17 cellular contexts compared by ENCODE assay signal in genomic region chr7:28163955-28164354, GRCh38. TPM values are rescaled to one million over a fixed set of nuclear protein-coding genes. Genes with fewer than 3 reads are reported as not detected.
A peak's percentile ranks its signal among the peaks of the same experiment; 100 is the strongest.
DNase-seq lines count a peak whose midpoint lies in the region; TF ChIP-seq lines count a peak whose summit lies in the region.
"Had no signal": no experiment of that assay in that cellular context is flagged by ENCODE, and none has a peak within 500 bp of the region (broad histone marks: within the 10 kb centered on the region; RNA-seq: fewer than 3 reads in every experiment).

No MANE protein-coding gene starts in this region.

- H3K9me3 ChIP-seq in DOHH2 (ENCODE audit: control insufficient read depth, insufficient read depth, low read length): no peaks in the 10 kb centered on the region
- no peaks in the 10 kb centered on the region for H3K9me3 ChIP-seq in left ventricle myocardium inferior (replicated peaks)
- H3K9me3 ChIP-seq: HAP-1, neutrophil, Peyer's patch had no signal

- H3K36me3 Mint-ChIP-seq in chondrocyte (ENCODE audit: low read depth): peaks cover 2% of the 10 kb centered on the region
- no peaks in the 10 kb centered on the region for H3K36me3 Mint-ChIP-seq in osteocyte (ENCODE audit: unreplicated experiment)
- H3K36me3 Mint-ChIP-seq in activated CD4-positive, alpha-beta T cell treated with anti-CD3 and anti-CD28 coated beads, Interleukin-2, amount 10 ng/mL, durations not matched to agents 7 days and 5 days (ENCODE audit: low read depth): no peaks in the 10 kb centered on the region

- H3K4me3 Mint-ChIP-seq in chondrocyte (ENCODE audit: unreplicated experiment) (no peak overlapping the region), osteocyte (ENCODE audit: unreplicated experiment) (no peak overlapping the region)
- no peak overlapping the region for H3K4me3 Mint-ChIP-seq in activated CD4-positive, alpha-beta T cell treated with anti-CD3 and anti-CD28 coated beads, Interleukin-2, amount 10 ng/mL, durations not matched to agents 7 days and 5 days
- H3K4me3 Mint-ChIP-seq: activated T-helper 1 cell treated with anti-CD3 and anti-CD28 coated beads, Interleukin-12 subunit alpha, Interleukin-12 subunit beta, Interleukin-2, Interleukin-4 antibody, amounts not matched to agents 30 ng/mL and 10 ng/mL and 1 ng/mL, durations not matched to agents 14 hours and 24 hours and 36 hours had no signal

- peaks cover 100% of the 10 kb centered on the region for H3K4me1 ChIP-seq in DOHH2 (ENCODE audit: control insufficient read depth, low read length)
- peaks cover 51% of the 10 kb centered on the region for H3K4me1 ChIP-seq in left ventricle myocardium inferior
- H3K4me1 ChIP-seq: HAP-1 had no signal

- H3K4me1 Mint-ChIP-seq in chondrocyte (ENCODE audit: low read depth): peaks cover 63% of the 10 kb centered on the region
- H3K4me1 Mint-ChIP-seq in osteocyte (ENCODE audit: unreplicated experiment): peaks cover 48% of the 10 kb centered on the region
- no peaks in the 10 kb centered on the region for H3K4me1 Mint-ChIP-seq in activated CD4-positive, alpha-beta T cell treated with anti-CD3 and anti-CD28 coated beads, Interleukin-2, amount 10 ng/mL, durations not matched to agents 7 days and 5 days

- H3K9me3 Mint-ChIP-seq in chondrocyte (ENCODE audit: low read depth): no peaks in the 10 kb centered on the region
- no peaks in the 10 kb centered on the region for H3K9me3 Mint-ChIP-seq in osteocyte (ENCODE audit: unreplicated experiment)
- H3K9me3 Mint-ChIP-seq in activated CD4-positive, alpha-beta T cell treated with anti-CD3 and anti-CD28 coated beads, Interleukin-2, amount 10 ng/mL, durations not matched to agents 7 days and 5 days: no peaks in the 10 kb centered on the region
- H3K9me3 Mint-ChIP-seq: activated T-helper 1 cell treated with anti-CD3 and anti-CD28 coated beads, Interleukin-12 subunit alpha, Interleukin-12 subunit beta, Interleukin-2, Interleukin-4 antibody, amounts not matched to agents 30 ng/mL and 10 ng/mL and 1 ng/mL, durations not matched to agents 14 hours and 24 hours and 36 hours had no signal

- H3K4me3 ChIP-seq in DOHH2 (ENCODE audit: low read length): peak overlapping the region; percentile 60
- no peak overlapping the region for H3K4me3 ChIP-seq in left ventricle myocardium inferior
- H3K4me3 ChIP-seq: BLaER1 treated with 17β-estradiol and CSF1 and Interleukin-3, amounts not matched to agents 10 nM and 100 nM; HAP-1; Peyer's patch had no signal

- peak; percentile 51 for TF ChIP-seq CTCF in DOHH2 (IDR thresholded peaks at IDR 0.05; ENCODE audit: low read depth, low read length, poor library complexity, severe bottlenecking)
- TF ChIP-seq CTCF in chondrocyte (IDR thresholded peaks at IDR 0.05): peak; percentile 18
- no peak for TF ChIP-seq CTCF in osteocyte (IDR thresholded peaks at IDR 0.05)
- TF ChIP-seq CTCF in left ventricle myocardium inferior (IDR thresholded peaks at IDR 0.05; ENCODE audit: borderline replicate concordance): no peak

- H3K27me3 ChIP-seq in DOHH2 (ENCODE audit: control insufficient read depth, low read length): no peaks in the 10 kb centered on the region
- no peaks in the 10 kb centered on the region for H3K27me3 ChIP-seq in left ventricle myocardium inferior (ENCODE audit: low read depth)
- H3K27me3 ChIP-seq: BLaER1 treated with 17β-estradiol and CSF1 and Interleukin-3, amounts not matched to agents 10 nM and 100 nM; neutrophil; Peyer's patch had no signal

- H3F3A ChIP-seq in DOHH2 (ENCODE audit: control insufficient read depth, insufficient read depth): peaks cover 60% of the 10 kb centered on the region

- H3K27me3 Mint-ChIP-seq in chondrocyte (ENCODE audit: low read depth) (no peaks in the 10 kb centered on the region), osteocyte (ENCODE audit: unreplicated experiment) (no peaks in the 10 kb centered on the region)
- H3K27me3 Mint-ChIP-seq in activated CD4-positive, alpha-beta T cell treated with anti-CD3 and anti-CD28 coated beads, Interleukin-2, amount 10 ng/mL, durations not matched to agents 7 days and 5 days: no peaks in the 10 kb centered on the region

- H3K36me3 ChIP-seq in DOHH2 (ENCODE audit: control insufficient read depth, low read length) (peaks cover 52% of the 10 kb centered on the region), left ventricle myocardium inferior (no peaks in the 10 kb centered on the region)
- H3K36me3 ChIP-seq: HAP-1, neutrophil, Peyer's patch had no signal

- no peaks in the 10 kb centered on the region for H4K20me1 ChIP-seq in DOHH2 (ENCODE audit: control insufficient read depth, insufficient read depth, low read depth, low read length)

- H3K79me2 ChIP-seq in DOHH2 (ENCODE audit: control insufficient read depth, low read length): peaks cover 92% of the 10 kb centered on the region

- POLR2A ChIA-PET in activated CD4-positive, alpha-beta T cell treated with anti-CD3 and anti-CD28 coated beads, Interleukin-2, amount 10 ng/mL, durations not matched to agents 7 days and 5 days (lab: Charles Lee): no interaction called here

- DNase-seq in LHCN-M2 (ENCODE audit: low read depth): peak; percentile 63
- no peak for DNase-seq in chondrocyte (ENCODE audit: low spot score)
- DNase-seq in myocyte (ENCODE audit: low read depth): peak; percentile 86
- no peak for DNase-seq in kidney tubule cell (ENCODE audit: low spot score)
- DNase-seq in osteocyte (ENCODE audit: extremely low spot score, unreplicated experiment): no peak
- no peak for DNase-seq in left ventricle myocardium inferior
- DNase-seq in activated CD4-positive, alpha-beta T cell treated with anti-CD3 and anti-CD28 coated beads, Interleukin-2, amount 10 ng/mL, durations not matched to agents 7 days and 5 days: no peak
- DNase-seq: MM.1S; NCI-H748 treated with DMSO at 0.1 percent for 48 hours; Peyer's patch; right cardiac atrium; stimulated activated CD4-positive, alpha-beta T cell treated with anti-CD3 and anti-CD28 coated beads, Interleukin-2, amount 100 ng/mL, for 24 hours had no signal

- peak overlapping the region; percentile 63 for H3K27ac Mint-ChIP-seq in chondrocyte (ENCODE audit: unreplicated experiment)
- H3K27ac Mint-ChIP-seq in osteocyte (ENCODE audit: unreplicated experiment): no peak overlapping the region
- H3K27ac Mint-ChIP-seq in activated CD4-positive, alpha-beta T cell treated with anti-CD3 and anti-CD28 coated beads, Interleukin-2, amount 10 ng/mL, durations not matched to agents 7 days and 5 days: no peak overlapping the region
- H3K27ac Mint-ChIP-seq: activated T-helper 1 cell treated with anti-CD3 and anti-CD28 coated beads, Interleukin-12 subunit alpha, Interleukin-12 subunit beta, Interleukin-2, Interleukin-4 antibody, amounts not matched to agents 30 ng/mL and 10 ng/mL and 1 ng/mL, durations not matched to agents 14 hours and 24 hours and 36 hours had no signal

- H3K9me2 ChIP-seq in DOHH2 (replicated peaks; ENCODE audit: control insufficient read depth, low read length): no peaks in the 10 kb centered on the region

- CTCF ChIA-PET in activated CD4-positive, alpha-beta T cell treated with anti-CD3 and anti-CD28 coated beads, Interleukin-2, amount 10 ng/mL, durations not matched to agents 7 days and 5 days (lab: Charles Lee): interaction anchor here (0.6 to 1.5 kb wide), 2 partner anchors 12 to 127 kb away, joined by 3 to 4 read pairs; no protein-coding TSS in a partner anchor

- H3K4me2 ChIP-seq in DOHH2 (ENCODE audit: low read length): peak overlapping the region; percentile 78

- H3K27ac ChIP-seq in DOHH2 (ENCODE audit: low read depth, low read length) (peak overlapping the region; percentile 84), left ventricle myocardium inferior (replicated peaks) (no peak overlapping the region)
- H3K27ac ChIP-seq: neutrophil, Peyer's patch had no signal

- intact Hi-C loops in left ventricle myocardium inferior (cut with micrococcal nuclease): no loop called here

RNA-seq across cellular contexts. Expression of gene JAZF1, which starts 16.6 kb away (rescaled TPM):
- total RNA-seq in LHCN-M2 (2014; rRNA removed) (4.4 and 5.6 TPM in 2 replicates), chondrocyte (21.2 to 33.8 TPM (median 31.1 TPM) in 3 replicates), myocyte (5.2 and 9.3 TPM in 2 replicates), osteocyte (17.2 and 19.8 TPM in 2 replicates), left ventricle myocardium inferior (29.4 TPM)
- 9.7 TPM for polyA plus RNA-seq in LHCN-M2 (2012)
- polyA plus RNA-seq in myocyte (2012): 18.9 TPM
- 1 to 10 TPM; 5.2 to 7.6 TPM for total RNA-seq in activated CD4-positive, alpha-beta T cell treated with anti-CD3 and anti-CD28 coated beads, Interleukin-2, amount 10 ng/mL, durations not matched to agents 7 days and 5 days

Comparison
In these comparisons a context has a peak if more than half of its experiments do, and no peak if none do; other contexts are left out.
1. CTCF ChIP-seq: peak in DOHH2 (single experiment) and chondrocyte (single experiment); none in osteocyte (single experiment) and left ventricle myocardium inferior (single experiment).
2. DNase-seq: peak in LHCN-M2 (single experiment) and myocyte (single experiment); none in chondrocyte (single experiment), kidney tubule cell (single experiment), osteocyte (single experiment), left ventricle myocardium inferior (single experiment) and activated CD4-positive, alpha-beta T cell treated with anti-CD3 and anti-CD28 coated beads, Interleukin-2, amount 10 ng/mL, durations not matched to agents 7 days and 5 days (single experiment).